In genomic region chr17:65172511-65173136, GRCh38 we compare ENCODE assay signal across 16 cellular contexts. TPM values are rescaled to one million over a fixed set of nuclear protein-coding genes. Genes with fewer than 3 reads are reported as not detected.
DNase-seq lines count a peak whose midpoint lies in the region; ATAC-seq and TF ChIP-seq lines count a peak whose summit lies in the region.
"Had no signal": no experiment of that assay in that cellular context is flagged by ENCODE, and none has a peak within 500 bp of the region (broad histone marks: within the 10 kb centered on the region; RNA-seq: fewer than 3 reads in every experiment).

No MANE protein-coding gene starts in this region.

- H2AFZ ChIP-seq in mesenchymal stem cell (ENCODE audit: low read depth, low read length), result no peak overlapping the region

- H2AK5ac ChIP-seq in mesenchymal stem cell (ENCODE audit: low read length, severe bottlenecking), result no peak overlapping the region

- H3K4me1 Mint-ChIP-seq in T-helper 1 cell treated with Interleukin-12 subunit alpha and Interleukin-12 subunit beta and Interleukin-4 antibody, amounts not matched to agents 30 μg/mL and 1 μg/mL, for 36 hours (ENCODE audit: low read depth), result peaks cover 19% of the 10 kb centered on the region
- H3K4me1 Mint-ChIP-seq in T-helper 17 cell, result peaks cover 14% of the 10 kb centered on the region

- H3K36me3 Mint-ChIP-seq in T-helper 1 cell treated with Interleukin-12 subunit alpha and Interleukin-12 subunit beta and Interleukin-4 antibody, amounts not matched to agents 30 μg/mL and 1 μg/mL, for 36 hours (ENCODE audit: low read depth), result peaks cover 6% of the 10 kb centered on the region
- no peaks in the 10 kb centered on the region for H3K36me3 Mint-ChIP-seq in T-helper 17 cell (ENCODE audit: low read depth)

- DNase-seq in T-helper 1 cell (no peak), T-helper 17 cell (no peak), mesenchymal stem cell (no peak), HPDE6-E6E7 (ENCODE audit: extremely low spot score) (no peak), upper lobe of right lung (no peak), midbrain (lab: John Stamatoyannopoulos, UW) (no peak)
- DNase-seq: GF-D8, NCI-H2107, NCI-H2227 treated with DMSO at 0.1 percent for 48 hours, NCI-H524 treated with DMSO at 0.1 percent for 48 hours had no signal

- no peaks in the 10 kb centered on the region for H3K36me3 ChIP-seq in BLaER1 treated with 17β-estradiol and CSF1 and Interleukin-3, amounts not matched to agents 10 nM and 100 nM
- no peaks in the 10 kb centered on the region for H3K36me3 ChIP-seq in mesenchymal stem cell (ENCODE audit: control insufficient read depth in 1 of 2, insufficient read depth in 2 of 2, low read depth in 1 of 2, low read length in 2 of 2)
- H3K36me3 ChIP-seq in upper lobe of right lung, result no peaks in the 10 kb centered on the region
- H3K36me3 ChIP-seq: BE2C had no signal

- H3K4me3 Mint-ChIP-seq in T-helper 1 cell treated with Interleukin-12 subunit alpha and Interleukin-12 subunit beta and Interleukin-4 antibody, amounts not matched to agents 30 μg/mL and 1 μg/mL, for 36 hours, result no peak overlapping the region
- H3K4me3 Mint-ChIP-seq in T-helper 17 cell, result no peak overlapping the region
- H3K4me3 Mint-ChIP-seq: GM23338 had no signal

- peak overlapping the region; percentile 41 for H2BK15ac ChIP-seq in mesenchymal stem cell (ENCODE audit: low read depth, poor library complexity, severe bottlenecking)

- no peak for TF ChIP-seq CTCF in upper lobe of right lung (IDR thresholded peaks at IDR 0.05)

- peak overlapping the region in 9 of 11 experiments; percentile 11 to 66 (median 47); a peak in 14 of 22 replicates for H3K27ac ChIP-seq in BLaER1 treated with 17β-estradiol and CSF1 and Interleukin-3, amounts not matched to agents 10 nM and 100 nM
- H3K27ac ChIP-seq in mesenchymal stem cell (ENCODE audit: low read length, poor library complexity, severe bottlenecking) (no peak overlapping the region), upper lobe of right lung (no peak overlapping the region)
- H3K27ac ChIP-seq: 22Rv1 had no signal

- peak overlapping the region; percentile 61 to 88 (median 77); a peak in 20 of 22 replicates for H3K4me2 ChIP-seq in BLaER1 treated with 17β-estradiol and CSF1 and Interleukin-3, amounts not matched to agents 10 nM and 100 nM
- H3K4me2 ChIP-seq in mesenchymal stem cell (ENCODE audit: low read length, poor library complexity, severe bottlenecking), result no peak overlapping the region
- H3K4me2 ChIP-seq: GM23338 had no signal

- H3K9ac ChIP-seq in BLaER1 treated with 17β-estradiol and CSF1 and Interleukin-3, amounts not matched to agents 10 nM and 100 nM, result peak overlapping the region in 2 of 11 experiments; percentile 13 to 59; a peak in 2 of 22 replicates
- H3K9ac ChIP-seq in mesenchymal stem cell (ENCODE audit: low read length), result no peak overlapping the region

- peak overlapping the region; percentile 81 for H4K91ac ChIP-seq in mesenchymal stem cell (ENCODE audit: low read length)

- H3K4me3 ChIP-seq in BLaER1 treated with 17β-estradiol and CSF1 and Interleukin-3, amounts not matched to agents 10 nM and 100 nM, result no peak overlapping the region
- H3K4me3 ChIP-seq in mesenchymal stem cell (ENCODE audit: insufficient read depth in 1 of 2, low read depth in 1 of 2, low read length in 2 of 2) (no peak overlapping the region), upper lobe of right lung (no peak overlapping the region)
- H3K4me3 ChIP-seq: GM23338 had no signal

- no peak overlapping the region for H3K23ac ChIP-seq in mesenchymal stem cell (ENCODE audit: low read length in 2 of 2)

- H4K20me1 ChIP-seq in BLaER1 treated with 17β-estradiol and CSF1 and Interleukin-3, amounts not matched to agents 10 nM and 100 nM, result no peaks in the 10 kb centered on the region

- H3K18ac ChIP-seq in mesenchymal stem cell (ENCODE audit: low read depth in 1 of 2, low read length in 2 of 2), result peak overlapping the region in 1 of 2 experiments; percentile 68

- H3K4ac ChIP-seq in mesenchymal stem cell (ENCODE audit: low read depth in 1 of 2, low read length in 2 of 2), result no peak overlapping the region

- H2BK120ac ChIP-seq in mesenchymal stem cell (ENCODE audit: low read depth, low read length), result no peak overlapping the region

- no peaks in the 10 kb centered on the region for H3K79me1 ChIP-seq in mesenchymal stem cell (replicated peaks; ENCODE audit: low read length, poor library complexity, severe bottlenecking)

- peak overlapping the region; percentile 33 for H3K27ac Mint-ChIP-seq in T-helper 1 cell treated with Interleukin-12 subunit alpha and Interleukin-12 subunit beta and Interleukin-4 antibody, amounts not matched to agents 30 μg/mL and 1 μg/mL, for 36 hours
- H3K27ac Mint-ChIP-seq in T-helper 17 cell, result peak overlapping the region; percentile 32
- H3K27ac Mint-ChIP-seq: GM23338 had no signal

- 96% methylated on average over 11 of the region's 11 CpGs for WGBS in mesenchymal stem cell

- no peaks in the 10 kb centered on the region for H3K27me3 Mint-ChIP-seq in T-helper 1 cell treated with Interleukin-12 subunit alpha and Interleukin-12 subunit beta and Interleukin-4 antibody, amounts not matched to agents 30 μg/mL and 1 μg/mL, for 36 hours (ENCODE audit: low read depth)
- no peaks in the 10 kb centered on the region for H3K27me3 Mint-ChIP-seq in T-helper 17 cell

- peak overlapping the region in 1 of 2 experiments; percentile 81 for H2BK12ac ChIP-seq in mesenchymal stem cell (ENCODE audit: low read length in 2 of 2)

- intact Hi-C loops in upper lobe of right lung (cut with DNase I), result no loop called here

- peaks cover 17 to 44% (median 38%) of the 10 kb centered on the region in 10 experiments for H3K4me1 ChIP-seq in BLaER1 treated with 17β-estradiol and CSF1 and Interleukin-3, amounts not matched to agents 10 nM and 100 nM
- H3K4me1 ChIP-seq in mesenchymal stem cell (ENCODE audit: control insufficient read depth, insufficient read depth, low read depth, low read length) (peaks cover 14% of the 10 kb centered on the region), upper lobe of right lung (peaks cover 17% of the 10 kb centered on the region)

- peaks cover 0 to 13% (median 12%) of the 10 kb centered on the region in 11 experiments; a peak in 13 of 22 replicates for H3K9me3 ChIP-seq in BLaER1 treated with 17β-estradiol and CSF1 and Interleukin-3, amounts not matched to agents 10 nM and 100 nM (replicated peaks in 1 of 11)
- H3K9me3 ChIP-seq in T-helper 17 cell (ENCODE audit: control insufficient read depth, low read length, poor library complexity, severe bottlenecking), result no peaks in the 10 kb centered on the region
- H3K9me3 ChIP-seq in mesenchymal stem cell (ENCODE audit: control insufficient read depth, low read length), result no peaks in the 10 kb centered on the region
- H3K9me3 ChIP-seq in upper lobe of right lung, result no peaks in the 10 kb centered on the region
- H3K9me3 ChIP-seq: BE2C had no signal

- no peaks in the 10 kb centered on the region for H3K27me3 ChIP-seq in BLaER1 treated with 17β-estradiol and CSF1 and Interleukin-3, amounts not matched to agents 10 nM and 100 nM
- H3K27me3 ChIP-seq in mesenchymal stem cell (ENCODE audit: control insufficient read depth in 1 of 2, insufficient read depth in 1 of 2, low read length in 2 of 2) (peaks cover 0 to 14% of the 10 kb centered on the region in 2 experiments), upper lobe of right lung (no peaks in the 10 kb centered on the region)
- H3K27me3 ChIP-seq: BE2C had no signal

- no peak overlapping the region for H2BK5ac ChIP-seq in mesenchymal stem cell (ENCODE audit: low read depth, low read length, poor library complexity, severe bottlenecking)

- ATAC-seq in T-helper 17 cell (no peak), upper lobe of right lung (no peak)

- H4K8ac ChIP-seq in mesenchymal stem cell (ENCODE audit: low read length), result no peak overlapping the region

- peaks cover 9% of the 10 kb centered on the region for H3K9me3 Mint-ChIP-seq in T-helper 1 cell treated with Interleukin-12 subunit alpha and Interleukin-12 subunit beta and Interleukin-4 antibody, amounts not matched to agents 30 μg/mL and 1 μg/mL, for 36 hours
- H3K9me3 Mint-ChIP-seq: CD8-positive, alpha-beta memory T cell; GM23338 had no signal

- no peak overlapping the region for H3K14ac ChIP-seq in mesenchymal stem cell (ENCODE audit: low read length in 2 of 2)

RNA-seq across cellular contexts. Expression of gene RGS9, which starts 35.5 kb away (rescaled TPM):
- total RNA-seq in T-helper 17 cell (1 to 10 TPM; 1.7 to 4.2 TPM), upper lobe of right lung (8.7 TPM)
- polyA plus RNA-seq in mesenchymal stem cell (2013, experiment 1 of 2), result 8.0 TPM
- 8.1 TPM for polyA plus RNA-seq in mesenchymal stem cell (2013, experiment 2 of 2)

Comparison
In these comparisons a context has a peak if more than half of its experiments do, and no peak if none do; other contexts are left out.
1. H3K27ac ChIP-seq: peak in BLaER1 treated with 17β-estradiol and CSF1 and Interleukin-3, amounts not matched to agents 10 nM and 100 nM (9 of 11); none in mesenchymal stem cell (single experiment) and upper lobe of right lung (single experiment).